8 cellular contexts compared by ENCODE assay signal in genomic region chr5:113330533-113331200, GRCh38.
DNase-seq lines count a peak whose midpoint lies in the region; ATAC-seq and TF ChIP-seq lines count a peak whose summit lies in the region.

No MANE protein-coding gene starts in this region.

- H3K9me3 Mint-ChIP-seq in endodermal cell = no peaks in the 10 kb centered on the region
- no peaks in the 10 kb centered on the region for H3K9me3 Mint-ChIP-seq in naive thymus-derived CD8-positive, alpha-beta T cell

- DNase-seq in AML-193 (lab: John Stamatoyannopoulos, UW) (peak; percentile 32 to 36), PC-9 (peak in 1 of 2 experiments; percentile 49), endodermal cell (no peak)
- DNase-seq in naive thymus-derived CD8-positive, alpha-beta T cell = peak in 6 of 10 donors; percentile 6 to 79 (median 50)
- no peak for DNase-seq in activated T-cell treated with anti-CD3 and anti-CD28 coated beads, Interleukin-2, amount 50 U/mL, for 48 hours

- H3K27me3 ChIP-seq in PC-9 (ENCODE audit: insufficient read depth, low read depth) = no peaks in the 10 kb centered on the region
- no peaks in the 10 kb centered on the region for H3K27me3 ChIP-seq in endodermal cell (ENCODE audit: control insufficient read depth, insufficient read depth, low read length, poor library complexity, severe bottlenecking)

- intact Hi-C loops in PC-9 (cut with micrococcal nuclease; ENCODE audit: unreplicated experiment) = loop anchor here (1.0 kb wide), 1 partner anchor 334 kb away; no protein-coding TSS in a partner anchor

- peak overlapping the region; percentile 16 for H3K27ac Mint-ChIP-seq in endodermal cell
- peak overlapping the region in 5 of 10 donors; percentile 51 to 78 (median 63) for H3K27ac Mint-ChIP-seq in naive thymus-derived CD8-positive, alpha-beta T cell

- CTCF ChIA-PET in PC-9 (lab: Charles Lee) = interaction anchor here (0.6 kb wide), 1 partner anchor 296 kb away, joined by 3 read pairs; no protein-coding TSS in a partner anchor

- H3K36me3 ChIP-seq in PC-9 (ENCODE audit: low read depth) = no peaks in the 10 kb centered on the region
- H3K36me3 ChIP-seq in endodermal cell (ENCODE audit: control insufficient read depth, insufficient read depth, low read length) = no peaks in the 10 kb centered on the region

- WGBS in endodermal cell (ENCODE audit: insufficient coverage in 1 of 2, insufficient read length in 1 of 2), 2 experiments = 79 to 84% methylated on average over 2 to 4 of the region's 4 CpGs

- no peak overlapping the region for H3K4me3 Mint-ChIP-seq in endodermal cell
- peak overlapping the region in 9 of 10 donors; percentile 5 to 60 (median 28) for H3K4me3 Mint-ChIP-seq in naive thymus-derived CD8-positive, alpha-beta T cell

- no peaks in the 10 kb centered on the region for H3K4me1 ChIP-seq in PC-9 (replicated peaks; ENCODE audit: insufficient read depth)
- H3K4me1 ChIP-seq in endodermal cell (ENCODE audit: control insufficient read depth, insufficient read depth, low read length) = no peaks in the 10 kb centered on the region

- no peaks in the 10 kb centered on the region for H3K27me3 Mint-ChIP-seq in endodermal cell (ENCODE audit: insufficient read depth)
- H3K27me3 Mint-ChIP-seq in naive thymus-derived CD8-positive, alpha-beta T cell = peaks cover 0 to 3% (median 0%) of the 10 kb centered on the region in 5 donors

- TF ChIP-seq CTCF in PC-9 (conservative IDR thresholded peaks at IDR 0.05) = peak; percentile 64
- peak; percentile 50 for TF ChIP-seq CTCF in endodermal cell (conservative IDR thresholded peaks at IDR 0.05)

- no peak overlapping the region for H3K4me2 ChIP-seq in PC-9

- H4K20me1 ChIP-seq in PC-9 (ENCODE audit: insufficient read depth) = no peaks in the 10 kb centered on the region

- H3K36me3 Mint-ChIP-seq in endodermal cell (ENCODE audit: low read depth) = no peaks in the 10 kb centered on the region
- H3K36me3 Mint-ChIP-seq in naive thymus-derived CD8-positive, alpha-beta T cell = no peaks in the 10 kb centered on the region

- no peaks in the 10 kb centered on the region for H3F3A ChIP-seq in PC-9 (ENCODE audit: insufficient read depth, low read depth)

- no peak overlapping the region for H3K27ac ChIP-seq in PC-9
- H3K27ac ChIP-seq in endodermal cell (ENCODE audit: low read depth, low read length) = no peak overlapping the region

- H3K9ac ChIP-seq in endodermal cell (ENCODE audit: extremely low read depth, low read length, poor library complexity, severe bottlenecking) = no peak overlapping the region

- H3K9me3 ChIP-seq in PC-9 (ENCODE audit: insufficient read depth, low read depth) (no peaks in the 10 kb centered on the region), endodermal cell (ENCODE audit: control insufficient read depth, low read length) (peaks cover 6% of the 10 kb centered on the region)

- H3K9me2 ChIP-seq in PC-9 (ENCODE audit: insufficient read depth) = no peaks in the 10 kb centered on the region

- no peak overlapping the region for H3K4me3 ChIP-seq in PC-9
- H3K4me3 ChIP-seq in endodermal cell (ENCODE audit: low read length) = no peak overlapping the region

- H3K4me1 Mint-ChIP-seq in endodermal cell = peaks cover 14% of the 10 kb centered on the region
- H3K4me1 Mint-ChIP-seq in naive thymus-derived CD8-positive, alpha-beta T cell = peaks cover 6 to 26% (median 16%) of the 10 kb centered on the region in 4 donors

- POLR2A ChIA-PET in PC-9 (lab: Charles Lee; ENCODE audit: unreplicated experiment) = interaction anchor here (0.7 kb wide), 2 partner anchors 19 to 36 kb away, joined by 3 read pairs; no protein-coding TSS in a partner anchor
- POLR2A ChIA-PET in naive thymus-derived CD8-positive, alpha-beta T cell (lab: Charles Lee) = no interaction called here

- peak; percentile 86 for ATAC-seq in GM18511 (IDR thresholded peaks at IDR 0.05; ENCODE audit: unreplicated experiment)
- ATAC-seq in HG03280 (IDR thresholded peaks at IDR 0.05; ENCODE audit: unreplicated experiment) = peak; percentile 78
- ATAC-seq in naive thymus-derived CD8-positive, alpha-beta T cell = peak; percentile 89 to 90
- ATAC-seq in HG03135 (IDR thresholded peaks at IDR 0.05; ENCODE audit: unreplicated experiment) = no peak

- no TSS peak for BruUV-seq in PC-9 (replicated peaks; lab: Mats Ljungman, UMichigan)

- no peaks in the 10 kb centered on the region for H3K79me2 ChIP-seq in PC-9 (ENCODE audit: low read depth)

- no peak overlapping the region for H2AFZ ChIP-seq in PC-9

Comparison
In these comparisons a context has a peak if more than half of its experiments do, and no peak if none do; other contexts are left out.
1. DNase-seq: peak in AML-193 (2 of 2) and naive thymus-derived CD8-positive, alpha-beta T cell (6 of 10); none in endodermal cell (single experiment) and activated T-cell treated with anti-CD3 and anti-CD28 coated beads, Interleukin-2, amount 50 U/mL, for 48 hours (0 of 2).